ENCODE assay signal across 10 cellular contexts in the genomic region with DNA sequence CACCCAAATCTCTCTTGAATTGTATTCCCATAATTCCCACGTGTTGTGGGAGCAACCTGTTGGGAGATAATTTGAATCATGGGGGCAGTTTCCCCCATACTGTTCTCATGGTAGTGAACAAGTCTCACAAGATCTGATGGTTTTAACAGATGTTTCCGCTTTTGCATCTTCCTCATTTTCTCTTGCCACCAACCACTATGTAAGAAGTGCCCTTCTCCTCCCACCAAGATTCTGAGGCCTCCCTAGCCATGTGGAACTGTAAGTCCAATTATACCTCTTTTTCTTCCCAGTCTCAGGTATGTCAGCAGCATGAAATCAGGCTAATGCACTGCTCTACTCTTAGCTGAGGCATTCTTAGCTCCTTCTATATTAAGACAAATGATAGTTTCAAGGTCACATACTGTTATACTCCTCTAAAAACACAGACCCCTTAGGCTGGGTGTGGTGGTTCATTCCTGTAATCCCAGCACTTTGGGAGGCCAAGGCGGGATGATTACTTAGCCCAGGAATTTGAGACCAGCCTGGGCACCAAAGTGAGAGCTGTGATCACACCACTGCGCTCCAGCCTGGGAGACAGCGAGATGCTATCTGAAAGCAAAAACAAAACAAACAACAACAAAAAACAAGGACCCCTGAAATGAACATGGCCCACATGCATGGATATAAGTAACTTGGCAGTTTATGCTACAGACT. TPM values are rescaled to one million over a fixed set of nuclear protein-coding genes. Genes with fewer than 3 reads are reported as not detected.
DNase-seq lines count a peak whose midpoint lies in the region; ATAC-seq and TF ChIP-seq lines count a peak whose summit lies in the region.
"Had no signal": no experiment of that assay in that cellular context is flagged by ENCODE, and none has a peak within 500 bp of the region (broad histone marks: within the 10 kb centered on the region; RNA-seq: fewer than 3 reads in every experiment).

No MANE protein-coding gene starts in this region.

- peak overlapping the region in 1 of 5 donors; percentile 23 for H3K9ac ChIP-seq in subcutaneous abdominal adipose tissue (ENCODE audit: low read length in 5 of 5)

- H3K27ac ChIP-seq in left ventricle myocardium inferior (replicated peaks) = peak overlapping the region; percentile 99
- H3K27ac ChIP-seq in foreskin keratinocyte = peak overlapping the region; percentile 87
- peak overlapping the region; percentile 99 for H3K27ac ChIP-seq in subcutaneous abdominal adipose tissue (ENCODE audit: low read depth, low read length)
- no peak overlapping the region for H3K27ac ChIP-seq in caudate nucleus (ENCODE audit: low read depth, low read length)

- H3K27me3 ChIP-seq in left ventricle myocardium inferior (ENCODE audit: low read depth) (no peaks in the 10 kb centered on the region), foreskin keratinocyte (no peaks in the 10 kb centered on the region), subcutaneous abdominal adipose tissue (ENCODE audit: control insufficient read depth in 5 of 5, insufficient read depth in 4 of 5, low read length in 5 of 5) (no peaks in the 10 kb centered on the region)
- H3K27me3 ChIP-seq: left lung had no signal

- H3K9me3 ChIP-seq in left ventricle myocardium inferior (replicated peaks) (no peaks in the 10 kb centered on the region), subcutaneous abdominal adipose tissue (ENCODE audit: control insufficient read depth in 5 of 5, low read length in 5 of 5) (no peaks in the 10 kb centered on the region)
- H3K9me3 ChIP-seq: left lung had no signal

- H3K4me3 ChIP-seq in left ventricle myocardium inferior (peak overlapping the region; percentile 93), subcutaneous abdominal adipose tissue (ENCODE audit: low read depth in 1 of 5, low read length in 5 of 5) (peak overlapping the region in 1 of 5 donors; percentile 18)

- peaks cover 93% of the 10 kb centered on the region for H3K4me1 ChIP-seq in left ventricle myocardium inferior
- peaks cover 21% of the 10 kb centered on the region for H3K4me1 ChIP-seq in foreskin keratinocyte
- peaks cover 5 to 55% (median 50%) of the 10 kb centered on the region in 5 donors for H3K4me1 ChIP-seq in subcutaneous abdominal adipose tissue (ENCODE audit: control insufficient read depth in 5 of 5, insufficient read depth in 5 of 5, low read length in 5 of 5)

- ATAC-seq in Right ventricle myocardium superior (ENCODE audit: poor library complexity) (no peak), foreskin keratinocyte (no peak), HG02588 (IDR thresholded peaks at IDR 0.05; ENCODE audit: unreplicated experiment) (no peak)
- ATAC-seq: left lung had no signal

- intact Hi-C loops in left ventricle myocardium inferior (cut with micrococcal nuclease) = no loop called here
- intact Hi-C loops in Right ventricle myocardium superior (cut with DNase I) = no loop called here

- TF ChIP-seq CTCF in left ventricle myocardium inferior (IDR thresholded peaks at IDR 0.05; ENCODE audit: borderline replicate concordance) (no peak), foreskin keratinocyte (conservative IDR thresholded peaks at IDR 0.05) (no peak)

- H3K36me3 ChIP-seq in left ventricle myocardium inferior (no peaks in the 10 kb centered on the region), subcutaneous abdominal adipose tissue (ENCODE audit: control insufficient read depth in 5 of 5, insufficient read depth in 5 of 5, low read length in 5 of 5) (peaks cover 0 to 5% (median 0%) of the 10 kb centered on the region in 5 donors)
- H3K36me3 ChIP-seq: left lung had no signal

- DNase-seq in left ventricle myocardium inferior = no peak
- DNase-seq in Right ventricle myocardium superior = no peak
- peak; percentile 78 for DNase-seq in SIG-M5 treated with dmso at 0.1 percent for 504 hours (lab: John Stamatoyannopoulos, UW; ENCODE audit: unreplicated experiment)
- peak in 1 of 2 donors; percentile 54 for DNase-seq in foreskin keratinocyte
- no peak for DNase-seq in caudate nucleus (lab: John Stamatoyannopoulos, UW)
- no peak for DNase-seq in HuH-7.5 (ENCODE audit: low spot score)
- DNase-seq: DMS 273 treated with DMSO at 0.1 percent for 48 hours, left lung had no signal

RNA-seq across cellular contexts. Expression of a gene that starts 3.6 kb away (rescaled TPM):
- total RNA-seq in left ventricle myocardium inferior = 90.7 TPM
- total RNA-seq in Right ventricle myocardium superior = 75.3 TPM
- total RNA-seq in foreskin keratinocyte = 72.1 and 73.0 TPM in 2 replicates
- 18.9 and 22.6 TPM in 2 replicates for polyA plus RNA-seq in foreskin keratinocyte
